ENCODE assay signal across 8 cellular contexts in genomic region chr5:138033275-138033808, GRCh38. TPM values are rescaled to one million over a fixed set of nuclear protein-coding genes. Genes with fewer than 3 reads are reported as not detected.
A peak's percentile ranks its signal among the peaks of the same experiment; 100 is the strongest.
DNase-seq lines count a peak whose midpoint lies in the region; ATAC-seq, FAIRE-seq and TF ChIP-seq lines count a peak whose summit lies in the region.

No MANE protein-coding gene starts in this region.

- peaks cover 44% of the 10 kb centered on the region for H4K20me1 ChIP-seq in Loucy (ENCODE audit: insufficient read depth, low read length, poor library complexity, severe bottlenecking)

- H3K4me1 ChIP-seq in Loucy (ENCODE audit: insufficient read depth, low read length, poor library complexity, severe bottlenecking) (peaks cover 42% of the 10 kb centered on the region), iPS-15b (ENCODE audit: control insufficient read depth, insufficient read depth, low read length) (peaks cover 5% of the 10 kb centered on the region), small intestine (ENCODE audit: control insufficient read depth in 2 of 2, insufficient read depth in 1 of 2, low read depth in 1 of 2, low read length in 1 of 2) (peaks cover 0 to 18% of the 10 kb centered on the region in 2 donors)

- peak overlapping the region; percentile 95 for H3K4me3 ChIP-seq in Loucy (ENCODE audit: low read length, poor library complexity, severe bottlenecking)
- peak overlapping the region; percentile 69 for H3K4me3 ChIP-seq in iPS-15b (ENCODE audit: low read depth, low read length)
- peak overlapping the region; percentile 86 to 87 for H3K4me3 ChIP-seq in small intestine (ENCODE audit: low read depth in 1 of 2, low read length in 2 of 2)

- H3K9ac ChIP-seq in Loucy (ENCODE audit: low read depth, low read length, poor library complexity, severe bottlenecking): peak overlapping the region; percentile 91
- H3K9ac ChIP-seq in iPS-15b (ENCODE audit: low read depth, low read length): peak overlapping the region; percentile 71

- peak overlapping the region; percentile 96 for H2AFZ ChIP-seq in Loucy (ENCODE audit: low read length)

- peaks cover 50% of the 10 kb centered on the region for H3K79me2 ChIP-seq in Loucy (ENCODE audit: insufficient read depth, low read length)

- TF ChIP-seq CTCF in Loucy (conservative IDR thresholded peaks at IDR 0.05; ENCODE audit: low read length): no peak

- H3K4me2 ChIP-seq in Loucy (ENCODE audit: low read depth, low read length, poor library complexity, severe bottlenecking): peak overlapping the region; percentile 90

- peak overlapping the region; percentile 98 for H3K4me3 Mint-ChIP-seq in activated naive CD8-positive, alpha-beta T cell treated with anti-CD3 and anti-CD28 coated beads, Interleukin-2, amount 10 ng/mL, durations not matched to agents 7 days and 5 days

- H3K9me3 ChIP-seq in Loucy (ENCODE audit: insufficient read depth, low read depth, low read length): no peaks in the 10 kb centered on the region
- no peaks in the 10 kb centered on the region for H3K9me3 ChIP-seq in iPS-15b (ENCODE audit: control insufficient read depth, insufficient read depth, low read length)
- no peaks in the 10 kb centered on the region for H3K9me3 ChIP-seq in small intestine (ENCODE audit: control insufficient read depth, low read depth)

- no peaks in the 10 kb centered on the region for H3K9me2 ChIP-seq in Loucy (replicated peaks; ENCODE audit: low read depth, low read length)

- no peak for FAIRE-seq in small intestine (lab: Jason Lieb, UNC)

- POLR2A ChIA-PET in activated naive CD8-positive, alpha-beta T cell treated with anti-CD3 and anti-CD28 coated beads, Interleukin-2, amount 10 ng/mL, durations not matched to agents 7 days and 5 days (lab: Charles Lee): interaction anchor here (0.5 to 1.7 kb wide), 6 partner anchors 10 to 304 kb away, joined by 3 to 5 read pairs (median 3); partner anchors contain the start of gene FAM53C

- H3K27me3 Mint-ChIP-seq in activated naive CD8-positive, alpha-beta T cell treated with anti-CD3 and anti-CD28 coated beads, Interleukin-2, amount 10 ng/mL, durations not matched to agents 7 days and 5 days: no peaks in the 10 kb centered on the region

- H3K36me3 Mint-ChIP-seq in activated naive CD8-positive, alpha-beta T cell treated with anti-CD3 and anti-CD28 coated beads, Interleukin-2, amount 10 ng/mL, durations not matched to agents 7 days and 5 days: peaks cover 19% of the 10 kb centered on the region

- peaks cover 37% of the 10 kb centered on the region for H3K4me1 Mint-ChIP-seq in activated naive CD8-positive, alpha-beta T cell treated with anti-CD3 and anti-CD28 coated beads, Interleukin-2, amount 10 ng/mL, durations not matched to agents 7 days and 5 days

- H3K9me3 Mint-ChIP-seq in activated naive CD8-positive, alpha-beta T cell treated with anti-CD3 and anti-CD28 coated beads, Interleukin-2, amount 10 ng/mL, durations not matched to agents 7 days and 5 days: no peaks in the 10 kb centered on the region

- whole genome bisulfite sequencing in small intestine, 3 donors: 2 to 3% (median 3%) methylated on average over 19 to 20 of the region's 20 CpGs

- no peaks in the 10 kb centered on the region for H3K36me3 ChIP-seq in Loucy (ENCODE audit: insufficient read depth, low read length)
- no peaks in the 10 kb centered on the region for H3K36me3 ChIP-seq in iPS-15b (ENCODE audit: control insufficient read depth, insufficient read depth, low read length)
- no peaks in the 10 kb centered on the region for H3K36me3 ChIP-seq in small intestine (ENCODE audit: control insufficient read depth in 2 of 2, insufficient read depth in 2 of 2, low read length in 2 of 2)

- peak; percentile 19 for ATAC-seq in GM21825 (IDR thresholded peaks at IDR 0.05; ENCODE audit: unreplicated experiment)
- ATAC-seq in activated naive CD8-positive, alpha-beta T cell treated with anti-CD3 and anti-CD28 coated beads, Interleukin-2, amount 10 ng/mL, durations not matched to agents 7 days and 5 days (ENCODE audit: low read depth): peak; percentile 21

- H3K27ac ChIP-seq in small intestine (ENCODE audit: low read depth in 1 of 2, low read length in 1 of 2): peak overlapping the region; percentile 92 to 94

- H3K27me3 ChIP-seq in Loucy (ENCODE audit: insufficient read depth, low read length, poor library complexity, severe bottlenecking) (no peaks in the 10 kb centered on the region), iPS-15b (ENCODE audit: control insufficient read depth, insufficient read depth, low read length) (no peaks in the 10 kb centered on the region), small intestine (ENCODE audit: control insufficient read depth in 2 of 2, insufficient read depth in 2 of 2, low read length in 2 of 2) (no peaks in the 10 kb centered on the region)

- H3K27ac Mint-ChIP-seq in activated naive CD8-positive, alpha-beta T cell treated with anti-CD3 and anti-CD28 coated beads, Interleukin-2, amount 10 ng/mL, durations not matched to agents 7 days and 5 days: peak overlapping the region; percentile 96

- no peaks in the 10 kb centered on the region for H3F3A ChIP-seq in Loucy (ENCODE audit: low read depth)

- DNase-seq in DMS79 treated with DMSO at 0.1 percent for 48 hours (lab: John Stamatoyannopoulos, UW) (peak; percentile 20), DMS79 (lab: John Stamatoyannopoulos, UW) (no peak), small intestine (no peak), epidermal melanocyte (ENCODE audit: insufficient read length, low spot score) (no peak)
- DNase-seq in activated naive CD8-positive, alpha-beta T cell treated with anti-CD3 and anti-CD28 coated beads, Interleukin-2, amount 10 ng/mL, durations not matched to agents 7 days and 5 days: no peak

RNA-seq across cellular contexts. Expression of gene FAM13B, which starts 0.5 kb away (rescaled TPM):
- 10 to 100 TPM; 44.8 to 48.7 TPM for total RNA-seq in activated naive CD8-positive, alpha-beta T cell treated with anti-CD3 and anti-CD28 coated beads, Interleukin-2, amount 10 ng/mL, durations not matched to agents 7 days and 5 days
- 10 to 100 TPM in 1 of 3 donors, 1 to 10 TPM in 2; 5.8 to 10.1 (median 7.6) TPM for polyA plus RNA-seq in small intestine

RNA-seq across cellular contexts. Expression of gene WNT8A, which starts 50.5 kb away (rescaled TPM):
- total RNA-seq in activated naive CD8-positive, alpha-beta T cell treated with anti-CD3 and anti-CD28 coated beads, Interleukin-2, amount 10 ng/mL, durations not matched to agents 7 days and 5 days: not detected
- polyA plus RNA-seq in small intestine: not detected
